ENCODE assay signal across 8 cellular contexts in genomic region chr17:34579979-34580684, GRCh38. TPM values are rescaled to one million over a fixed set of nuclear protein-coding genes. Genes with fewer than 3 reads are reported as not detected.
A peak's percentile ranks its signal among the peaks of the same experiment; 100 is the strongest.
DNase-seq lines count a peak whose midpoint lies in the region.

No MANE protein-coding gene starts in this region.

- CTCF ChIA-PET in activated CD4-positive, alpha-beta memory T cell treated with anti-CD3 and anti-CD28 coated beads, Interleukin-2, amount 10 ng/mL, durations not matched to agents 7 days and 5 days (lab: Charles Lee): no interaction called here

- peak overlapping the region; percentile 21 for H3K4me3 Mint-ChIP-seq in activated CD4-positive, alpha-beta memory T cell treated with anti-CD3 and anti-CD28 coated beads, Interleukin-2, amount 10 ng/mL, durations not matched to agents 7 days and 5 days

- H3K4me3 ChIP-seq in skeletal muscle tissue (ENCODE audit: low read length in 3 of 3): peak overlapping the region in 2 of 3 donors; percentile 32 to 52

- peaks cover 18 to 34% (median 26%) of the 10 kb centered on the region in 3 donors for H3K4me1 ChIP-seq in skeletal muscle tissue (ENCODE audit: control insufficient read depth in 3 of 3, insufficient read depth in 3 of 3, low read length in 3 of 3)

- no peaks in the 10 kb centered on the region for H3K9me3 Mint-ChIP-seq in activated CD4-positive, alpha-beta memory T cell treated with anti-CD3 and anti-CD28 coated beads, Interleukin-2, amount 10 ng/mL, durations not matched to agents 7 days and 5 days

- POLR2A ChIA-PET in activated CD4-positive, alpha-beta memory T cell treated with anti-CD3 and anti-CD28 coated beads, Interleukin-2, amount 10 ng/mL, durations not matched to agents 7 days and 5 days (lab: Charles Lee): no interaction called here

- peak overlapping the region in 1 of 3 donors; percentile 14 for H3K9ac ChIP-seq in skeletal muscle tissue (ENCODE audit: low read depth in 1 of 3, low read length in 3 of 3)

- no peak overlapping the region for H3K27ac ChIP-seq in skeletal muscle tissue (ENCODE audit: low read depth, low read length)

- no peaks in the 10 kb centered on the region for H3K9me3 ChIP-seq in skeletal muscle tissue (ENCODE audit: control insufficient read depth in 3 of 3, low read length in 3 of 3)

- H3K4me1 Mint-ChIP-seq in activated CD4-positive, alpha-beta memory T cell treated with anti-CD3 and anti-CD28 coated beads, Interleukin-2, amount 10 ng/mL, durations not matched to agents 7 days and 5 days: peaks cover 10% of the 10 kb centered on the region

- peaks cover 86 to 95% (median 91%) of the 10 kb centered on the region in 3 donors for H3K27me3 ChIP-seq in skeletal muscle tissue (ENCODE audit: control insufficient read depth in 3 of 3, insufficient read depth in 3 of 3, low read length in 3 of 3)

- no peaks in the 10 kb centered on the region for H3K36me3 Mint-ChIP-seq in activated CD4-positive, alpha-beta memory T cell treated with anti-CD3 and anti-CD28 coated beads, Interleukin-2, amount 10 ng/mL, durations not matched to agents 7 days and 5 days (ENCODE audit: low read depth)

- no peak overlapping the region for H3K27ac Mint-ChIP-seq in activated CD4-positive, alpha-beta memory T cell treated with anti-CD3 and anti-CD28 coated beads, Interleukin-2, amount 10 ng/mL, durations not matched to agents 7 days and 5 days

- peaks cover 82% of the 10 kb centered on the region for H3K27me3 Mint-ChIP-seq in activated CD4-positive, alpha-beta memory T cell treated with anti-CD3 and anti-CD28 coated beads, Interleukin-2, amount 10 ng/mL, durations not matched to agents 7 days and 5 days

- H3K36me3 ChIP-seq in skeletal muscle tissue (ENCODE audit: control insufficient read depth in 3 of 3, insufficient read depth in 3 of 3, low read length in 3 of 3): no peaks in the 10 kb centered on the region

- peak; percentile 27 for DNase-seq in NCI-H1092 treated with DMSO at 0.1 percent for 48 hours (lab: John Stamatoyannopoulos, UW)
- no peak for DNase-seq in NCI-H1092 (lab: John Stamatoyannopoulos, UW)
- DNase-seq in activated CD4-positive, alpha-beta memory T cell treated with anti-CD3 and anti-CD28 coated beads, Interleukin-2, amount 10 ng/mL, durations not matched to agents 7 days and 5 days: no peak
- peak; percentile 31 for DNase-seq in hepatic stellate cell (ENCODE audit: low spot score)
- no peak for DNase-seq in GDM1 (lab: John Stamatoyannopoulos, UW)
- no peak for DNase-seq in NCI-H2107 (lab: John Stamatoyannopoulos, UW)
- DNase-seq in KG1 (lab: John Stamatoyannopoulos, UW): no peak

RNA-seq across cellular contexts. Expression of gene TMEM132E, which starts 0.8 kb away (rescaled TPM):
- not detected for total RNA-seq in activated CD4-positive, alpha-beta memory T cell treated with anti-CD3 and anti-CD28 coated beads, Interleukin-2, amount 10 ng/mL, durations not matched to agents 7 days and 5 days
- total RNA-seq in skeletal muscle tissue: 0.52 TPM

Comparison
In these comparisons a context has a peak if more than half of its experiments do, and no peak if none do; other contexts are left out.
1. DNase-seq: peak in NCI-H1092 treated with DMSO at 0.1 percent for 48 hours (single experiment) and hepatic stellate cell (single experiment); none in NCI-H1092 (single experiment), activated CD4-positive, alpha-beta memory T cell treated with anti-CD3 and anti-CD28 coated beads, Interleukin-2, amount 10 ng/mL, durations not matched to agents 7 days and 5 days (single experiment), GDM1 (single experiment), NCI-H2107 (single experiment) and KG1 (single experiment).